20 cellular contexts compared by ENCODE assay signal in the genomic region with DNA sequence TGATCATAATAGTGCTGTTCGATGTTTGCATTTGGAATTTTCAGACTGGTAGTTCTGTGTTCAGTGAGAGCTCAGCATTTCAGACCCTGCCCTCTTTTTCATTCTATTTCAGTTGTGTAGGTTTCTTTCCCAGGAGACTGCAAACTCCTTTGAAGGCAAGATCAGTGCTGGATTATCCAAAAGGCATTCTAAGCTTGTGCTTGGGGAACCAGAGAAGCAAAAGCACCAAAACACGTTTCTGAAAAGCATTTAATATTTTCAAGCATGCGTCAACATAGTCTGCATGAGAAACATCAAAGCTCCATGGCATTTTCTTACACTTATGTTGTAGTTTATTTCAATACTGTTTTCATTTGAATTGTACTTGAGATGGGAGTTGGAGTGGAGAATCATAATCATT.
DNase-seq lines count a peak whose midpoint lies in the region; ATAC-seq and TF ChIP-seq lines count a peak whose summit lies in the region.
"Had no signal": no experiment of that assay in that cellular context is flagged by ENCODE, and none has a peak within 500 bp of the region (broad histone marks: within the 10 kb centered on the region; RNA-seq: fewer than 3 reads in every experiment).

No MANE protein-coding gene starts in this region.

- H3K9me3 Mint-ChIP-seq in WTC11 (no peaks in the 10 kb centered on the region), neural progenitor cell (no peaks in the 10 kb centered on the region)
- no peaks in the 10 kb centered on the region for H3K9me3 Mint-ChIP-seq in stimulated activated naive CD8-positive, alpha-beta T cell treated with anti-CD3 and anti-CD28 coated beads, Interleukin-15, amount 100 ng/mL, for 72 hours
- H3K9me3 Mint-ChIP-seq: CD8-positive, alpha-beta T cell; GM23338; HFFc6 had no signal

- H3F3A ChIP-seq in neural progenitor cell (ENCODE audit: low read depth) = no peaks in the 10 kb centered on the region
- H3F3A ChIP-seq in smooth muscle cell (ENCODE audit: low read depth) = no peaks in the 10 kb centered on the region

- CTCF ChIA-PET in WTC11 (lab: Charles Lee) = no interaction called here

- H3K4me3 ChIP-seq in neural progenitor cell (no peak overlapping the region), smooth muscle cell (no peak overlapping the region)
- H3K4me3 ChIP-seq: BLaER1, GM12878, GM23338, HAP-1 had no signal

- no peaks in the 10 kb centered on the region for H3K36me3 ChIP-seq in neural progenitor cell
- no peaks in the 10 kb centered on the region for H3K36me3 ChIP-seq in smooth muscle cell (ENCODE audit: low read depth)
- H3K36me3 ChIP-seq: HAP-1 had no signal

- POLR2A ChIA-PET in WTC11 (lab: Charles Lee) = interaction anchor here (0.5 kb wide), 1 partner anchor 674 kb away, joined by 6 read pairs; no protein-coding TSS in a partner anchor

- WGBS in smooth muscle cell (ENCODE audit: low lambda C conversion rate) = 72% methylated on average over 3 of the region's 3 CpGs

- H3K4me1 ChIP-seq in neural progenitor cell = no peaks in the 10 kb centered on the region
- no peaks in the 10 kb centered on the region for H3K4me1 ChIP-seq in smooth muscle cell (ENCODE audit: low read depth)
- H3K4me1 ChIP-seq: BLaER1, Caco-2, HAP-1 had no signal

- no peaks in the 10 kb centered on the region for H3K27me3 ChIP-seq in neural progenitor cell
- H3K27me3 ChIP-seq in smooth muscle cell (ENCODE audit: low read depth) = no peaks in the 10 kb centered on the region
- H3K27me3 ChIP-seq: BLaER1 had no signal

- H2AFZ ChIP-seq in neural progenitor cell (replicated peaks) (no peak overlapping the region), smooth muscle cell (ENCODE audit: low read depth) (no peak overlapping the region)
- H2AFZ ChIP-seq: GM23338 had no signal

- ATAC-seq in WTC11 = no peak
- ATAC-seq in stimulated activated naive CD8-positive, alpha-beta T cell treated with anti-CD3 and anti-CD28 coated beads, Interleukin-15, amount 100 ng/mL, for 72 hours = no peak
- ATAC-seq: CD8-positive, alpha-beta T cell; GM12878; GM23338 had no signal

- no peaks in the 10 kb centered on the region for H3K27me3 Mint-ChIP-seq in WTC11 (ENCODE audit: low read depth)
- H3K27me3 Mint-ChIP-seq in neural progenitor cell (ENCODE audit: insufficient read depth, low read depth) = no peaks in the 10 kb centered on the region
- no peaks in the 10 kb centered on the region for H3K27me3 Mint-ChIP-seq in stimulated activated naive CD8-positive, alpha-beta T cell treated with anti-CD3 and anti-CD28 coated beads, Interleukin-15, amount 100 ng/mL, for 72 hours
- H3K27me3 Mint-ChIP-seq: B cell; CD4-positive, CD25-positive, alpha-beta regulatory T cell had no signal

- no peaks in the 10 kb centered on the region for H3K79me2 ChIP-seq in neural progenitor cell (ENCODE audit: low read depth)
- H3K79me2 ChIP-seq in smooth muscle cell (ENCODE audit: low read depth) = no peaks in the 10 kb centered on the region

- H3K4me2 ChIP-seq in neural progenitor cell = no peak overlapping the region
- peak overlapping the region; percentile 44 for H3K4me2 ChIP-seq in smooth muscle cell
- H3K4me2 ChIP-seq: BLaER1, GM23338 had no signal

- H3K4me1 Mint-ChIP-seq in WTC11 (peaks cover 16% of the 10 kb centered on the region), neural progenitor cell (no peaks in the 10 kb centered on the region)
- no peaks in the 10 kb centered on the region for H3K4me1 Mint-ChIP-seq in stimulated activated naive CD8-positive, alpha-beta T cell treated with anti-CD3 and anti-CD28 coated beads, Interleukin-15, amount 100 ng/mL, for 72 hours
- H3K4me1 Mint-ChIP-seq: B cell had no signal

- H3K27ac ChIP-seq in neural progenitor cell (no peak overlapping the region), smooth muscle cell (ENCODE audit: low read depth) (peak overlapping the region; percentile 64)
- H3K27ac ChIP-seq: BLaER1, C4-2B had no signal

- H3K27ac Mint-ChIP-seq in WTC11 (peak overlapping the region; percentile 57), neural progenitor cell (no peak overlapping the region)
- H3K27ac Mint-ChIP-seq in stimulated activated naive CD8-positive, alpha-beta T cell treated with anti-CD3 and anti-CD28 coated beads, Interleukin-15, amount 100 ng/mL, for 72 hours = no peak overlapping the region
- H3K27ac Mint-ChIP-seq: B cell; CD4-positive, CD25-positive, alpha-beta regulatory T cell; CD8-positive, alpha-beta T cell; GM23338; HFFc6 had no signal

- no peak for TF ChIP-seq CTCF in WTC11 (IDR thresholded peaks at IDR 0.05)
- TF ChIP-seq CTCF in neural progenitor cell (IDR thresholded peaks at IDR 0.05) = no peak
- no peak for TF ChIP-seq CTCF in smooth muscle cell (IDR thresholded peaks at IDR 0.05; ENCODE audit: borderline replicate concordance, insufficient read depth, poor library complexity, severe bottlenecking)

- H3K9ac ChIP-seq in neural progenitor cell (no peak overlapping the region), smooth muscle cell (ENCODE audit: low read depth) (no peak overlapping the region)
- H3K9ac ChIP-seq: BLaER1 had no signal

- H3K36me3 Mint-ChIP-seq in WTC11 (no peaks in the 10 kb centered on the region), neural progenitor cell (peaks cover 14% of the 10 kb centered on the region)

- DNase-seq in WTC11 (ENCODE audit: low spot score) (no peak), neural progenitor cell (ENCODE audit: low spot score) (peak; percentile 4), smooth muscle cell (lab: John Stamatoyannopoulos, UW; ENCODE audit: unreplicated experiment) (no peak), AG20443 (ENCODE audit: low spot score) (no peak), activated gamma-delta T cell (lab: John Stamatoyannopoulos, UW) (no peak)
- DNase-seq in stimulated activated naive CD8-positive, alpha-beta T cell treated with anti-CD3 and anti-CD28 coated beads, Interleukin-15, amount 100 ng/mL, for 72 hours = no peak
- DNase-seq: Caco-2; CD4-positive, CD25-positive, alpha-beta regulatory T cell; CD8-positive, alpha-beta T cell; DMS 273 treated with DMSO at 0.1 percent for 48 hours; DMS79; EL; GDM1; HFFc6 had no signal

- no peak overlapping the region for H3K4me3 Mint-ChIP-seq in WTC11
- H3K4me3 Mint-ChIP-seq in neural progenitor cell = no peak overlapping the region
- H3K4me3 Mint-ChIP-seq in stimulated activated naive CD8-positive, alpha-beta T cell treated with anti-CD3 and anti-CD28 coated beads, Interleukin-15, amount 100 ng/mL, for 72 hours = no peak overlapping the region
- H3K4me3 Mint-ChIP-seq: B cell; CD4-positive, CD25-positive, alpha-beta regulatory T cell; CD8-positive, alpha-beta T cell; GM23338; HFFc6 had no signal

- no peaks in the 10 kb centered on the region for H3K9me3 ChIP-seq in neural progenitor cell (ENCODE audit: low read depth)
- no peaks in the 10 kb centered on the region for H3K9me3 ChIP-seq in smooth muscle cell (replicated peaks; ENCODE audit: low read depth)
- H3K9me3 ChIP-seq: BLaER1, Caco-2, HAP-1 had no signal

- no peaks in the 10 kb centered on the region for H4K20me1 ChIP-seq in neural progenitor cell (ENCODE audit: low read depth)
- H4K20me1 ChIP-seq in smooth muscle cell (ENCODE audit: low read depth) = no peaks in the 10 kb centered on the region
- H4K20me1 ChIP-seq: BLaER1 had no signal

TF ChIP-seq in WTC11, 78 proteins besides CTCF, POLR2A, EP300 and RAD21:
- TF ChIP-seq NFYB (CRISPR knock-in tag; conservative IDR thresholded peaks at IDR 0.05; ENCODE audit: low read depth) = no peak
- TF ChIP-seq, protein P1, sequence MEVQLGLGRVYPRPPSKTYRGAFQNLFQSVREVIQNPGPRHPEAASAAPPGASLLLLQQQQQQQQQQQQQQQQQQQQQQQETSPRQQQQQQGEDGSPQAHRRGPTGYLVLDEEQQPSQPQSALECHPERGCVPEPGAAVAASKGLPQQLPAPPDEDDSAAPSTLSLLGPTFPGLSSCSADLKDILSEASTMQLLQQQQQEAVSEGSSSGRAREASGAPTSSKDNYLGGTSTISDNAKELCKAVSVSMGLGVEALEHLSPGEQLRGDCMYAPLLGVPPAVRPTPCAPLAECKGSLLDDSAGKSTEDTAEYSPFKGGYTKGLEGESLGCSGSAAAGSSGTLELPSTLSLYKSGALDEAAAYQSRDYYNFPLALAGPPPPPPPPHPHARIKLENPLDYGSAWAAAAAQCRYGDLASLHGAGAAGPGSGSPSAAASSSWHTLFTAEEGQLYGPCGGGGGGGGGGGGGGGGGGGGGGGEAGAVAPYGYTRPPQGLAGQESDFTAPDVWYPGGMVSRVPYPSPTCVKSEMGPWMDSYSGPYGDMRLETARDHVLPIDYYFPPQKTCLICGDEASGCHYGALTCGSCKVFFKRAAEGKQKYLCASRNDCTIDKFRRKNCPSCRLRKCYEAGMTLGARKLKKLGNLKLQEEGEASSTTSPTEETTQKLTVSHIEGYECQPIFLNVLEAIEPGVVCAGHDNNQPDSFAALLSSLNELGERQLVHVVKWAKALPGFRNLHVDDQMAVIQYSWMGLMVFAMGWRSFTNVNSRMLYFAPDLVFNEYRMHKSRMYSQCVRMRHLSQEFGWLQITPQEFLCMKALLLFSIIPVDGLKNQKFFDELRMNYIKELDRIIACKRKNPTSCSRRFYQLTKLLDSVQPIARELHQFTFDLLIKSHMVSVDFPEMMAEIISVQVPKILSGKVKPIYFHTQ (CRISPR knock-in tag; IDR thresholded peaks at IDR 0.05) = no peak
- TF ChIP-seq, protein P2, sequence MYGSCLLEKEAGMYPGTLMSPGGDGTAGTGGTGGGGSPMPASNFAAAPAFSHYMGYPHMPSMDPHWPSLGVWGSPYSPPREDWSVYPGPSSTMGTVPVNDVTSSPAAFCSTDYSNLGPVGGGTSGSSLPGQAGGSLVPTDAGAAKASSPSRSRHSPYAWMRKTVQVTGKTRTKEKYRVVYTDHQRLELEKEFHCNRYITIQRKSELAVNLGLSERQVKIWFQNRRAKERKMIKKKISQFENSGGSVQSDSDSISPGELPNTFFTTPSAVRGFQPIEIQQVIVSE (CRISPR knock-in tag; IDR thresholded peaks at IDR 0.05; ENCODE audit: borderline replicate concordance) = no peak
- no peak for TF ChIP-seq ETV6 (CRISPR knock-in tag; IDR thresholded peaks at IDR 0.05)
- no peak for TF ChIP-seq KAT7 (CRISPR knock-in tag; IDR thresholded peaks at IDR 0.05; ENCODE audit: borderline replicate concordance)
- TF ChIP-seq OVOL2 (CRISPR knock-in tag; IDR thresholded peaks at IDR 0.05; ENCODE audit: borderline replicate concordance) = no peak
- TF ChIP-seq, protein P3, sequence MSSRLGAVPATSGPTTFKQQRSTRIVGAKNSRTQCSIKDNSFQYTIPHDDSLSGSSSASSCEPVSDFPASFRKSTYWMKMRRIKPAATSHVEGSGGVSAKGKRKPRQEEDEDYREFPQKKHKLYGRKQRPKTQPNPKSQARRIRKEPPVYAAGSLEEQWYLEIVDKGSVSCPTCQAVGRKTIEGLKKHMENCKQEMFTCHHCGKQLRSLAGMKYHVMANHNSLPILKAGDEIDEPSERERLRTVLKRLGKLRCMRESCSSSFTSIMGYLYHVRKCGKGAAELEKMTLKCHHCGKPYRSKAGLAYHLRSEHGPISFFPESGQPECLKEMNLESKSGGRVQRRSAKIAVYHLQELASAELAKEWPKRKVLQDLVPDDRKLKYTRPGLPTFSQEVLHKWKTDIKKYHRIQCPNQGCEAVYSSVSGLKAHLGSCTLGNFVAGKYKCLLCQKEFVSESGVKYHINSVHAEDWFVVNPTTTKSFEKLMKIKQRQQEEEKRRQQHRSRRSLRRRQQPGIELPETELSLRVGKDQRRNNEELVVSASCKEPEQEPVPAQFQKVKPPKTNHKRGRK (CRISPR knock-in tag; IDR thresholded peaks at IDR 0.05; ENCODE audit: borderline replicate concordance) = no peak
